In genomic region chr6:15044146-15044882, GRCh38 we compare ENCODE assay signal across 33 cellular contexts.
"Had no signal": no experiment of that assay in that cellular context is flagged by ENCODE, and none has a peak within 500 bp of the region (broad histone marks: within the 10 kb centered on the region; RNA-seq: fewer than 3 reads in every experiment).

No MANE protein-coding gene starts in this region.

- H3K4me2 ChIP-seq: smooth muscle cell had no signal

- H3K9me3 ChIP-seq: esophagus squamous epithelium, left ventricle myocardium inferior, mucosa of descending colon, neutrophil, ovary, thyroid gland, upper lobe of left lung, vagina had no signal

- H3K4me3 Mint-ChIP-seq: activated naive CD4-positive, alpha-beta T cell treated with anti-CD3 and anti-CD28 coated beads, Interleukin-2, amount 10 ng/mL, durations not matched to agents 7 days and 5 days; natural killer cell treated with Interleukin-12 subunit alpha and Interleukin-12 subunit beta and Interleukin-15 and Interleukin-18, amount 100 ng/mL, for 72 hours; stimulated activated memory B cell treated with anti-CD40 and anti-IgM and Interleukin-4, amounts not matched to agents 10 μg/mL and 1 μg/mL and 100 μg/mL, for 72 hours; stimulated activated naive CD8-positive, alpha-beta T cell treated with anti-CD3 and anti-CD28 coated beads, Interleukin-15, amount 100 ng/mL, for 72 hours; T-helper 1 cell treated with Interleukin-12 subunit alpha and Interleukin-12 subunit beta and Interleukin-4 antibody, amounts not matched to agents 30 μg/mL and 1 μg/mL, for 36 hours had no signal

- H3K9me3 Mint-ChIP-seq: activated naive CD4-positive, alpha-beta T cell treated with anti-CD3 and anti-CD28 coated beads, Interleukin-2, amount 10 ng/mL, durations not matched to agents 7 days and 5 days; natural killer cell treated with Interleukin-12 subunit alpha and Interleukin-12 subunit beta and Interleukin-15 and Interleukin-18, amount 100 ng/mL, for 72 hours; stimulated activated memory B cell treated with anti-CD40 and anti-IgM and Interleukin-4, amounts not matched to agents 10 μg/mL and 1 μg/mL and 100 μg/mL, for 72 hours; stimulated activated naive CD8-positive, alpha-beta T cell treated with anti-CD3 and anti-CD28 coated beads, Interleukin-15, amount 100 ng/mL, for 72 hours; T-helper 1 cell treated with Interleukin-12 subunit alpha and Interleukin-12 subunit beta and Interleukin-4 antibody, amounts not matched to agents 30 μg/mL and 1 μg/mL, for 36 hours had no signal

- H3K36me3 ChIP-seq: esophagus squamous epithelium, left ventricle myocardium inferior, neutrophil, ovary, thyroid gland, upper lobe of left lung, vagina had no signal

- H3K4me1 Mint-ChIP-seq: stimulated activated naive CD8-positive, alpha-beta T cell treated with anti-CD3 and anti-CD28 coated beads, Interleukin-15, amount 100 ng/mL, for 72 hours had no signal

- H3K27me3 Mint-ChIP-seq: natural killer cell treated with Interleukin-12 subunit alpha and Interleukin-12 subunit beta and Interleukin-15 and Interleukin-18, amount 100 ng/mL, for 72 hours; progenitor cell of endocrine pancreas; stimulated activated memory B cell treated with anti-CD40 and anti-IgM and Interleukin-4, amounts not matched to agents 10 μg/mL and 1 μg/mL and 100 μg/mL, for 72 hours had no signal

- H3K36me3 Mint-ChIP-seq: activated naive CD4-positive, alpha-beta T cell treated with anti-CD3 and anti-CD28 coated beads, Interleukin-2, amount 10 ng/mL, durations not matched to agents 7 days and 5 days; natural killer cell treated with Interleukin-12 subunit alpha and Interleukin-12 subunit beta and Interleukin-15 and Interleukin-18, amount 100 ng/mL, for 72 hours; stimulated activated memory B cell treated with anti-CD40 and anti-IgM and Interleukin-4, amounts not matched to agents 10 μg/mL and 1 μg/mL and 100 μg/mL, for 72 hours had no signal

- H3K27ac ChIP-seq: epithelial cell of prostate, esophagus squamous epithelium, left ventricle myocardium inferior, neutrophil, ovary, thyroid gland, upper lobe of left lung, vagina, VCaP had no signal

- H3K4me1 ChIP-seq: esophagus squamous epithelium, left ventricle myocardium inferior, thyroid gland, upper lobe of left lung, vagina had no signal

- FAIRE-seq: frontal cortex, islet of Langerhans, TTC549 had no signal

- ATAC-seq: activated CD4-positive, CD25-positive, alpha-beta regulatory T cell treated with anti-CD3 and anti-CD28 coated beads, Interleukin-2, amount 50 U/mL, for 24 hours; mucosa of descending colon; natural killer cell treated with Interleukin-12 subunit alpha and Interleukin-12 subunit beta and Interleukin-15 and Interleukin-18, amount 100 ng/mL, for 72 hours; sciatic nerve; stimulated activated memory B cell treated with anti-CD40 and anti-IgM and Interleukin-4, amounts not matched to agents 10 μg/mL and 1 μg/mL and 100 μg/mL, for 72 hours; stimulated activated naive CD8-positive, alpha-beta T cell treated with anti-CD3 and anti-CD28 coated beads, Interleukin-15, amount 100 ng/mL, for 72 hours had no signal

- H3K27ac Mint-ChIP-seq: activated naive CD4-positive, alpha-beta T cell treated with anti-CD3 and anti-CD28 coated beads, Interleukin-2, amount 10 ng/mL, durations not matched to agents 7 days and 5 days; progenitor cell of endocrine pancreas; stimulated activated memory B cell treated with anti-CD40 and anti-IgM and Interleukin-4, amounts not matched to agents 10 μg/mL and 1 μg/mL and 100 μg/mL, for 72 hours; T-helper 1 cell treated with Interleukin-12 subunit alpha and Interleukin-12 subunit beta and Interleukin-4 antibody, amounts not matched to agents 30 μg/mL and 1 μg/mL, for 36 hours had no signal

- H3K4me3 ChIP-seq: esophagus squamous epithelium, left ventricle myocardium inferior, lung, mucosa of descending colon, ovary, smooth muscle cell, thyroid gland, upper lobe of left lung, vagina had no signal

- H3K27me3 ChIP-seq: esophagus squamous epithelium, neutrophil, ovary, thyroid gland, upper lobe of left lung, vagina had no signal

- DNase-seq: activated CD4-positive, alpha-beta T cell treated with anti-CD3 and anti-CD28 coated beads for 48 hours; activated CD4-positive, alpha-beta T cell treated with anti-CD3 and anti-CD28 coated beads, Interleukin-2, amount 50 U/mL, for 48 hours; activated CD8-positive, alpha-beta memory T cell treated with anti-CD3 and anti-CD28 coated beads for 24 hours; activated effector memory CD4-positive, alpha-beta T cell treated with anti-CD3 and anti-CD28 coated beads, Interleukin-2, amount 50 U/mL, for 16 hours; activated naive CD4-positive, alpha-beta T cell treated with anti-CD3 and anti-CD28 coated beads, Interleukin-2, amount 10 ng/mL, durations not matched to agents 7 days and 5 days; amniotic stem cell; central memory CD4-positive, alpha-beta T cell; esophagus squamous epithelium; left ventricle myocardium inferior; mucosa of descending colon; ovary; stimulated activated CD4-positive, alpha-beta T cell treated with anti-CD3 and anti-CD28 coated beads, Interleukin-1b, Interleukin-23, amount 100 ng/mL, for 48 hours; stimulated activated CD4-positive, alpha-beta T cell treated with anti-CD3 and anti-CD28 coated beads, Interleukin-4, amount 100 ng/mL, for 4 hours; stimulated activated CD8-positive, alpha-beta memory T cell treated with anti-CD3 and anti-CD28 coated beads, Interleukin-4, amount 100 ng/mL, for 48 hours; stimulated activated naive CD8-positive, alpha-beta T cell treated with anti-CD3 and anti-CD28 coated beads, Interleukin-15, amount 100 ng/mL, for 72 hours; T-helper 9 cell; thyroid gland; upper lobe of left lung had no signal
